In the genomic region with DNA sequence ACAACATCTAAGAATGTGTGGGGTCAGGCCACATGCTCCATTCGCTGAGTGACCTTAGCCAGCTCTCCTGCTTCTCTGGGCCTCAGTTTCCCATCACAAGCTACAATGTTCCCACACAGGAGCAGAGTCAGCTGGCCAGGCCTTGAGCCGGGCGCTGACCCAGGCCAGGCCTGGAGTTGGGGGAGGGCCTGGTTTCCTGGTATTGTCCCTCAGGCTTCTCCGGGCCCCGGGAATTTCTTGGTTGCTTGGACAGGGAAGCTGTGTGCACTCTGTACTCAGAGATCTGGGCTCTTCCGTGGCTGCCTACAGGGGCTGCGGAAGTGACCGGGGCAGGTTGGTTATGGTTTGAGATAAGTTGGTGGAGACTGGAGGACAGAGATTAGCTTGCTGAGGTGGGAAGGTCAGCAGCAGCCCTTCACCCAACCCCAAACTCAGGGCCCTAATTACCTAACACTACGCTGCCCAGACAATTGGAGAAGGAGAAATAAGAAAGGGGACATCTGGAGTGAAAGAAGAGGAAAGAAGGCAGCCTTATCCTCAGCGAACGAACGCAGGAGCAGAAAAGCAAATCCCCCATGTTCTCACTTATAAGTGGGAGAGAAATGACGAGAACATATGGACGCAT, we compare ENCODE assay signal across 15 cellular contexts. TPM values are rescaled to one million over a fixed set of nuclear protein-coding genes. Genes with fewer than 3 reads are reported as not detected.
DNase-seq lines count a peak whose midpoint lies in the region; ATAC-seq and TF ChIP-seq lines count a peak whose summit lies in the region.
"Had no signal": no experiment of that assay in that cellular context is flagged by ENCODE, and none has a peak within 500 bp of the region (broad histone marks: within the 10 kb centered on the region; RNA-seq: fewer than 3 reads in every experiment).

No MANE protein-coding gene starts in this region.

- H2BK12ac ChIP-seq in H9 (ENCODE audit: insufficient read length, low read depth, low read length), result no peak overlapping the region

- no peak overlapping the region for H4K91ac ChIP-seq in H9 (ENCODE audit: insufficient read length, low read depth, low read length)

- H3K27me3 Mint-ChIP-seq in H9 (ENCODE audit: low read depth), result no peaks in the 10 kb centered on the region; the same call in 1 of the 2 replicates

- H3K9me2 ChIP-seq in hepatocyte (replicated peaks; ENCODE audit: insufficient read depth), result no peaks in the 10 kb centered on the region

- H3K23ac ChIP-seq in H9 (ENCODE audit: insufficient read length, low read depth, low read length), result no peak overlapping the region

- H3K4ac ChIP-seq in H9 (ENCODE audit: low read depth, low read length), result no peak overlapping the region

- H3K79me2 ChIP-seq in H9 (ENCODE audit: insufficient read depth, low read length) (no peaks in the 10 kb centered on the region), hepatocyte (peaks cover 4% of the 10 kb centered on the region)

- H3K4me3 Mint-ChIP-seq in H9, result no peak overlapping the region
- H3K4me3 Mint-ChIP-seq: activated naive CD8-positive, alpha-beta T cell treated with anti-CD3 and anti-CD28 coated beads, Interleukin-2, amount 10 ng/mL, durations not matched to agents 7 days and 5 days had no signal

- H3K79me1 ChIP-seq in H9 (ENCODE audit: insufficient read depth, low read depth, low read length, poor library complexity, severe bottlenecking), result no peaks in the 10 kb centered on the region

- H2BK120ac ChIP-seq in H9 (ENCODE audit: low read depth, low read length, poor library complexity, severe bottlenecking), result no peak overlapping the region

- no peak for ATAC-seq in HG02840 (IDR thresholded peaks at IDR 0.05; ENCODE audit: low FRiP score, unreplicated experiment)

- no peak overlapping the region for H2AK5ac ChIP-seq in H9 (ENCODE audit: insufficient read length, low read length)

- no peaks in the 10 kb centered on the region for H3K9me3 ChIP-seq in H9 (ENCODE audit: control insufficient read depth, low read depth, low read length)
- no peaks in the 10 kb centered on the region for H3K9me3 ChIP-seq in hepatocyte (ENCODE audit: low read depth)

- no peak overlapping the region for H2BK20ac ChIP-seq in H9 (ENCODE audit: low read depth, low read length, poor library complexity, severe bottlenecking)

- H3K4me2 ChIP-seq in H9 (ENCODE audit: insufficient read depth, insufficient read length, low read length), result no peak overlapping the region
- H3K4me2 ChIP-seq in hepatocyte, result peak overlapping the region; percentile 19

- no peak overlapping the region for H3K9ac ChIP-seq in H9 (ENCODE audit: extremely low read depth, insufficient read length, low read length)

- H3K27ac Mint-ChIP-seq in H9, result peak overlapping the region in 2 of 3 experiments; percentile 10 to 16; a peak in 2 of 7 replicates
- H3K27ac Mint-ChIP-seq: activated naive CD8-positive, alpha-beta T cell treated with anti-CD3 and anti-CD28 coated beads, Interleukin-2, amount 10 ng/mL, durations not matched to agents 7 days and 5 days had no signal

- no peaks in the 10 kb centered on the region for H4K20me1 ChIP-seq in H9 (ENCODE audit: control insufficient read depth, insufficient read depth, insufficient read length)
- no peaks in the 10 kb centered on the region for H4K20me1 ChIP-seq in hepatocyte (ENCODE audit: insufficient read depth, poor library complexity, severe bottlenecking)

- no peak overlapping the region for H3K14ac ChIP-seq in H9 (ENCODE audit: insufficient read depth, low read length)

- peak overlapping the region; percentile 82 for H3K4me3 ChIP-seq in coronary artery
- no peak overlapping the region for H3K4me3 ChIP-seq in hepatocyte
- H3K4me3 ChIP-seq: skin epidermis had no signal

- no peaks in the 10 kb centered on the region for H3K23me2 ChIP-seq in H9 (ENCODE audit: insufficient read length, low read depth, low read length, poor library complexity, severe bottlenecking)

- peaks cover 3 to 11% of the 10 kb centered on the region in 2 experiments for H3K4me1 Mint-ChIP-seq in H9

- TF ChIP-seq CTCF in H9 (conservative IDR thresholded peaks at IDR 0.05), result no peak
- no peak for TF ChIP-seq CTCF in coronary artery (IDR thresholded peaks at IDR 0.05)
- no peak for TF ChIP-seq CTCF in hepatocyte (IDR thresholded peaks at IDR 0.05; ENCODE audit: poor library complexity)

- H4K8ac ChIP-seq in H9 (replicated peaks; ENCODE audit: insufficient read length, low read depth, low read length), result no peak overlapping the region

- H3K36me3 ChIP-seq in hepatocyte (replicated peaks; ENCODE audit: insufficient read depth, low read depth), result no peaks in the 10 kb centered on the region

- no peaks in the 10 kb centered on the region for H3K9me3 Mint-ChIP-seq in H9
- H3K9me3 Mint-ChIP-seq: activated naive CD8-positive, alpha-beta T cell treated with anti-CD3 and anti-CD28 coated beads, Interleukin-2, amount 10 ng/mL, durations not matched to agents 7 days and 5 days had no signal

- H3K4me1 ChIP-seq in H9 (ENCODE audit: insufficient read depth, low read length) (no peaks in the 10 kb centered on the region), hepatocyte (ENCODE audit: insufficient read depth) (peaks cover 25% of the 10 kb centered on the region)

- no CpG with 5 or more reads among the region's 14 CpGs for WGBS in H9 (ENCODE audit: extremely low coverage, insufficient read length, low lambda C conversion rate)
- 62% methylated on average over 14 of the region's 14 CpGs for WGBS in hepatocyte (ENCODE audit: low lambda C conversion rate, missing lambda C conversion rate)

- no peak overlapping the region for H3K56ac ChIP-seq in H9 (ENCODE audit: insufficient read length, low read depth, low read length)

- DNase-seq in H9, result no peak
- no peak for DNase-seq in coronary artery (ENCODE audit: low spot score)
- peak; percentile 37 for DNase-seq in hepatocyte (ENCODE audit: low spot score)
- peak; percentile 96 for DNase-seq in pulmonary artery endothelial cell (ENCODE audit: low read depth, low spot score)
- no peak for DNase-seq in hepatic stellate cell (ENCODE audit: low spot score)
- DNase-seq in stimulated activated CD4-positive, alpha-beta T cell treated with anti-CD3 and anti-CD28 coated beads, Interleukin-12 subunit alpha, Interleukin-12 subunit beta, amount 100 ng/mL, for 4 hours, result no peak
- DNase-seq in NCI-H2171 (lab: John Stamatoyannopoulos, UW), result no peak
- DNase-seq: activated naive CD8-positive, alpha-beta T cell treated with anti-CD3 and anti-CD28 coated beads, Interleukin-2, amount 10 ng/mL, durations not matched to agents 7 days and 5 days; effector memory CD4-positive, alpha-beta T cell; GOT3; NCI-H1048; NCI-H446; SHP77 had no signal

- H3K27me3 ChIP-seq in H9 (ENCODE audit: insufficient read depth, low read length) (no peaks in the 10 kb centered on the region), hepatocyte (no peaks in the 10 kb centered on the region)

- H3K27ac ChIP-seq in H9 (ENCODE audit: insufficient read length, low read depth, low read length) (no peak overlapping the region), coronary artery (peak overlapping the region; percentile 94 to 96), hepatocyte (peak overlapping the region; percentile 63)

- no peak overlapping the region for H2BK5ac ChIP-seq in H9 (ENCODE audit: insufficient read length, low read length)

- no peak overlapping the region for H3T11ph ChIP-seq in H9 (ENCODE audit: low read length)

- no peak overlapping the region for H2BK15ac ChIP-seq in H9 (ENCODE audit: low read depth, low read length)

- no peaks in the 10 kb centered on the region for H3K36me3 Mint-ChIP-seq in H9 (ENCODE audit: insufficient read depth in 1 of 3, low read depth in 3 of 3)
- H3K36me3 Mint-ChIP-seq: activated naive CD8-positive, alpha-beta T cell treated with anti-CD3 and anti-CD28 coated beads, Interleukin-2, amount 10 ng/mL, durations not matched to agents 7 days and 5 days had no signal

- H3K18ac ChIP-seq in H9 (ENCODE audit: insufficient read length, low read depth, low read length), result no peak overlapping the region

- H4K5ac ChIP-seq in H9 (ENCODE audit: insufficient read length, low read depth, low read length), result no peak overlapping the region

- no peak overlapping the region for H2AFZ ChIP-seq in H9 (ENCODE audit: low read length)
- no peak overlapping the region for H2AFZ ChIP-seq in hepatocyte

RNA-seq across cellular contexts. Expression of a gene that starts 6.3 kb away (rescaled TPM):
- total RNA-seq in H9 (2021) (1.1 and 1.4 TPM in 2 replicates), hepatocyte (120 and 133 TPM in 2 replicates), pulmonary artery endothelial cell (390 and 674 TPM in 2 replicates)
- 85.8 and 88.5 TPM in 2 replicates for polyA plus RNA-seq in hepatocyte

Comparison
In these comparisons a context has a peak if more than half of its experiments do, and no peak if none do; other contexts are left out.
1. DNase-seq: peak in hepatocyte (single experiment) and pulmonary artery endothelial cell (single experiment); none in H9 (single experiment), coronary artery (single experiment), hepatic stellate cell (single experiment), stimulated activated CD4-positive, alpha-beta T cell treated with anti-CD3 and anti-CD28 coated beads, Interleukin-12 subunit alpha, Interleukin-12 subunit beta, amount 100 ng/mL, for 4 hours (single experiment) and NCI-H2171 (single experiment).
2. RNA of a gene that starts 6.3 kb away (total RNA-seq): 390 to 674 TPM in pulmonary artery endothelial cell and 120 to 133 TPM in hepatocyte; 1.1 to 1.4 TPM in H9; every median in the first group is over 10 times any median in the second.